Comparison of ENCODE assay signal across 16 cellular contexts in the genomic region with DNA sequence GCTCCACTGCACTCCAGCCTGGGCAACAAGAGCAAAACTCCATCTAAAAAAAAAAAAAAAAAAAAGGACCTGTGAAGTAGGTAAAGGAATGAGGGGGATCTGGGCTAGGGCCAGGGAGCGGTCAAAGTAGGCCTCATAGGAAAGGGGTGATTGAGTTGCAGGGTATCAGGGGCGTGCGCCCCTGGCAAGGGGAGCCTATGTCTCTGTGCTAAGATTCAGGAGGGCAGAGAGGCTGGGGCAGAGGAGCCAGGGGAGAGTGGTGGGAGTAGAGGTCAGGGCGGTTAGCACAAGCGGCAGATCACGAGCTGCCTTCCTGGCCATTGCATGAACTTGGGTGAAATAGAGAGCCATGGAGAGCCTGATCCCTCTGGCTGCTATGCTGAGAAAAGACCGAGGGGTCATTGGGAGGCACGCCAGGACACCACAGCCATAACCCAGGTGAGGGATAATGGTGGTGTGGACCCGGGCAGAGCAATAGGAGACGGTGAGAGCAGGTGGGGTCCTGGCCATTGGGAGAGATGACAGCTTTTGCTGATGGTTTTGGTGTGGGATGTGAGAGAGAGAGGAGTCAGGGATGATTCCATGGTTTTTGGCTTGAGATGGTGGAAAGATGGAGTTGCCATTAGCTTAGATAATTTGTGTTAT. TPM values are rescaled to one million over a fixed set of nuclear protein-coding genes. Genes with fewer than 3 reads are reported as not detected.
DNase-seq lines count a peak whose midpoint lies in the region; FAIRE-seq and TF ChIP-seq lines count a peak whose summit lies in the region.
"Had no signal": no experiment of that assay in that cellular context is flagged by ENCODE, and none has a peak within 500 bp of the region (broad histone marks: within the 10 kb centered on the region; RNA-seq: fewer than 3 reads in every experiment).

No MANE protein-coding gene starts in this region.

- no peak for DNase-seq in activated naive CD8-positive, alpha-beta T cell treated with anti-CD3 and anti-CD28 coated beads for 36 hours
- DNase-seq in dorsolateral prefrontal cortex: no peak
- DNase-seq in osteocyte (ENCODE audit: extremely low spot score, unreplicated experiment): no peak
- no peak for DNase-seq in tibial artery
- DNase-seq in small intestine: no peak
- DNase-seq in DMS153 treated with DMSO at 0.1 percent for 48 hours (lab: John Stamatoyannopoulos, UW; ENCODE audit: unreplicated experiment): no peak
- DNase-seq in chondrocyte (ENCODE audit: low spot score): no peak
- DNase-seq: C1 segment of cervical spinal cord, NCI-H1105 treated with DMSO at 0.1 percent for 48 hours, NCI-H1930, NCI-H2171 treated with DMSO at 0.1 percent for 48 hours, NCI-H774, Peyer's patch had no signal

- TF ChIP-seq CTCF in dorsolateral prefrontal cortex (IDR thresholded peaks at IDR 0.05 in 54 of 56, conservative IDR thresholded peaks at IDR 0.05 in 2 of 56; ENCODE audit: low read depth in 1 of 56, partially characterized antibody in 56 of 56) (no peak), osteocyte (IDR thresholded peaks at IDR 0.05) (no peak), tibial artery (IDR thresholded peaks at IDR 0.05) (no peak), chondrocyte (IDR thresholded peaks at IDR 0.05) (no peak)

- H3K27ac ChIP-seq in dorsolateral prefrontal cortex: peak overlapping the region in 35 of 59 donors; percentile 6 to 99 (median 93)
- H3K27ac ChIP-seq in tibial artery: peak overlapping the region; percentile 5 to 8
- peak overlapping the region in 1 of 2 donors; percentile 3 for H3K27ac ChIP-seq in small intestine (ENCODE audit: low read depth in 1 of 2, low read length in 1 of 2)
- H3K27ac ChIP-seq: Peyer's patch had no signal

- no peaks in the 10 kb centered on the region for H3K4me1 Mint-ChIP-seq in activated naive CD8-positive, alpha-beta T cell (ENCODE audit: low read depth)
- H3K4me1 Mint-ChIP-seq in activated naive CD8-positive, alpha-beta T cell treated with anti-CD3 and anti-CD28 coated beads for 36 hours: no peaks in the 10 kb centered on the region
- H3K4me1 Mint-ChIP-seq in osteocyte (ENCODE audit: unreplicated experiment): peaks cover 57% of the 10 kb centered on the region
- H3K4me1 Mint-ChIP-seq in chondrocyte (ENCODE audit: low read depth): peaks cover 45% of the 10 kb centered on the region

- H3K4me3 ChIP-seq in dorsolateral prefrontal cortex (no peak overlapping the region), tibial artery (no peak overlapping the region), small intestine (ENCODE audit: low read depth in 1 of 2, low read length in 2 of 2) (no peak overlapping the region)
- H3K4me3 ChIP-seq: Peyer's patch had no signal

- H3K36me3 Mint-ChIP-seq in activated naive CD8-positive, alpha-beta T cell: no peaks in the 10 kb centered on the region
- no peaks in the 10 kb centered on the region for H3K36me3 Mint-ChIP-seq in activated naive CD8-positive, alpha-beta T cell treated with anti-CD3 and anti-CD28 coated beads for 36 hours
- H3K36me3 Mint-ChIP-seq in osteocyte (ENCODE audit: unreplicated experiment): no peaks in the 10 kb centered on the region
- H3K36me3 Mint-ChIP-seq in chondrocyte (ENCODE audit: low read depth): no peaks in the 10 kb centered on the region

- peak overlapping the region; percentile 66 for H3K27ac Mint-ChIP-seq in activated naive CD8-positive, alpha-beta T cell
- H3K27ac Mint-ChIP-seq in activated naive CD8-positive, alpha-beta T cell treated with anti-CD3 and anti-CD28 coated beads for 36 hours: no peak overlapping the region
- H3K27ac Mint-ChIP-seq in osteocyte (ENCODE audit: unreplicated experiment): peak overlapping the region; percentile 8
- H3K27ac Mint-ChIP-seq in chondrocyte (ENCODE audit: unreplicated experiment): no peak overlapping the region

- H3K36me3 ChIP-seq in tibial artery (no peaks in the 10 kb centered on the region), small intestine (ENCODE audit: control insufficient read depth in 2 of 2, insufficient read depth in 2 of 2, low read length in 2 of 2) (no peaks in the 10 kb centered on the region)
- H3K36me3 ChIP-seq: Peyer's patch had no signal

- H3K27me3 ChIP-seq in dorsolateral prefrontal cortex: no peaks in the 10 kb centered on the region
- no peaks in the 10 kb centered on the region for H3K27me3 ChIP-seq in tibial artery
- H3K27me3 ChIP-seq in small intestine (ENCODE audit: control insufficient read depth in 2 of 2, insufficient read depth in 2 of 2, low read length in 2 of 2): no peaks in the 10 kb centered on the region
- H3K27me3 ChIP-seq: Peyer's patch had no signal

- no peaks in the 10 kb centered on the region for H3K27me3 Mint-ChIP-seq in activated naive CD8-positive, alpha-beta T cell
- H3K27me3 Mint-ChIP-seq in activated naive CD8-positive, alpha-beta T cell treated with anti-CD3 and anti-CD28 coated beads for 36 hours: no peaks in the 10 kb centered on the region
- no peaks in the 10 kb centered on the region for H3K27me3 Mint-ChIP-seq in osteocyte (ENCODE audit: unreplicated experiment)
- H3K27me3 Mint-ChIP-seq in chondrocyte (ENCODE audit: low read depth): no peaks in the 10 kb centered on the region

- H3K4me1 ChIP-seq in tibial artery (peaks cover 0 to 57% (median 43%) of the 10 kb centered on the region in 4 donors), small intestine (ENCODE audit: control insufficient read depth in 2 of 2, insufficient read depth in 1 of 2, low read depth in 1 of 2, low read length in 1 of 2) (peaks cover 0 to 3% of the 10 kb centered on the region in 2 donors)

- FAIRE-seq in small intestine (lab: Jason Lieb, UNC): no peak
- FAIRE-seq: A204.1, H54 had no signal

- H3K9me3 Mint-ChIP-seq in activated naive CD8-positive, alpha-beta T cell (ENCODE audit: low read depth): no peaks in the 10 kb centered on the region
- H3K9me3 Mint-ChIP-seq in activated naive CD8-positive, alpha-beta T cell treated with anti-CD3 and anti-CD28 coated beads for 36 hours: no peaks in the 10 kb centered on the region
- no peaks in the 10 kb centered on the region for H3K9me3 Mint-ChIP-seq in osteocyte (ENCODE audit: unreplicated experiment)
- H3K9me3 Mint-ChIP-seq in chondrocyte (ENCODE audit: low read depth): no peaks in the 10 kb centered on the region

- WGBS in small intestine, 3 donors: 94% methylated on average over 10 of the region's 10 CpGs

- H3K9me3 ChIP-seq in tibial artery (no peaks in the 10 kb centered on the region), small intestine (ENCODE audit: control insufficient read depth, low read depth) (no peaks in the 10 kb centered on the region)
- H3K9me3 ChIP-seq: Peyer's patch had no signal

- no peak overlapping the region for H3K4me3 Mint-ChIP-seq in activated naive CD8-positive, alpha-beta T cell
- H3K4me3 Mint-ChIP-seq in activated naive CD8-positive, alpha-beta T cell treated with anti-CD3 and anti-CD28 coated beads for 36 hours: no peak overlapping the region
- no peak overlapping the region for H3K4me3 Mint-ChIP-seq in osteocyte (ENCODE audit: unreplicated experiment)
- H3K4me3 Mint-ChIP-seq in chondrocyte (ENCODE audit: unreplicated experiment): no peak overlapping the region

- intact Hi-C loops in dorsolateral prefrontal cortex (cut with DNase I) (loop anchor here (5.0 to 10.0 kb wide), 3 partner anchors 32 to 105 kb away; a partner anchor contains a TSS), tibial artery (cut with DNase I; ENCODE audit: low total_unique reads) (no loop called here)

RNA-seq across cellular contexts. Expression of a gene that starts 30.6 kb away (rescaled TPM):
- 10 to 100 TPM; 21.2 to 24.9 TPM for total RNA-seq in activated naive CD8-positive, alpha-beta T cell treated with anti-CD3 and anti-CD28 coated beads for 36 hours
- 10 to 100 TPM in 117 of 120 experiments, 1 to 10 TPM in 3; 8.9 to 51.5 (median 20.8) TPM for total RNA-seq in dorsolateral prefrontal cortex
- total RNA-seq in osteocyte: 27.9 and 36.2 TPM in 2 replicates
- 10 to 100 TPM in 1 of 3 donors, 1 to 10 TPM in 1, under 1 TPM in 1; 0.89 to 15.5 (median 1.1) TPM for polyA plus RNA-seq in small intestine
- 15.2 to 19.8 TPM (median 16.8 TPM) in 3 replicates for total RNA-seq in chondrocyte

Comparison
In these comparisons a context has a peak if more than half of its experiments do, and no peak if none do; other contexts are left out.
1. H3K27ac Mint-ChIP-seq: peak in activated naive CD8-positive, alpha-beta T cell (single experiment) and osteocyte (single experiment); none in activated naive CD8-positive, alpha-beta T cell treated with anti-CD3 and anti-CD28 coated beads for 36 hours (single experiment) and chondrocyte (single experiment).